24 cellular contexts compared by ENCODE assay signal in genomic region chr6:126527016-126527606, GRCh38.
"Had no signal": no experiment of that assay in that cellular context is flagged by ENCODE, and none has a peak within 500 bp of the region (broad histone marks: within the 10 kb centered on the region; RNA-seq: fewer than 3 reads in every experiment).

No MANE protein-coding gene starts in this region.

- H3K27ac ChIP-seq: adrenal gland, breast epithelium, SK-N-MC had no signal

- H3K27ac Mint-ChIP-seq: activated CD8-positive, alpha-beta T cell treated with anti-CD3 and anti-CD28 coated beads, Interleukin-2, amount 10 ng/mL, durations not matched to agents 7 days and 5 days; activated naive CD8-positive, alpha-beta T cell treated with anti-CD3 and anti-CD28 coated beads, Interleukin-2, amount 10 ng/mL, durations not matched to agents 7 days and 5 days; T-helper 2 cell treated with Interferon-gamma antibody and Interleukin-4, amounts not matched to agents 5 μg/mL and 100 μg/mL, for 36 hours had no signal

- H3K4me3 ChIP-seq: adrenal gland, breast epithelium, SK-N-MC had no signal

- H3K27me3 Mint-ChIP-seq: activated naive CD8-positive, alpha-beta T cell treated with anti-CD3 and anti-CD28 coated beads, Interleukin-2, amount 10 ng/mL, durations not matched to agents 7 days and 5 days had no signal

- H3K27me3 ChIP-seq: adrenal gland, breast epithelium had no signal

- H3K4me1 ChIP-seq: adrenal gland, breast epithelium had no signal

- H3K4me3 Mint-ChIP-seq: activated CD8-positive, alpha-beta T cell treated with anti-CD3 and anti-CD28 coated beads, Interleukin-2, amount 10 ng/mL, durations not matched to agents 7 days and 5 days; activated naive CD8-positive, alpha-beta T cell treated with anti-CD3 and anti-CD28 coated beads, Interleukin-2, amount 10 ng/mL, durations not matched to agents 7 days and 5 days; T-helper 2 cell treated with Interferon-gamma antibody and Interleukin-4, amounts not matched to agents 5 μg/mL and 100 μg/mL, for 36 hours had no signal

- ATAC-seq: activated CD8-positive, alpha-beta T cell treated with anti-CD3 and anti-CD28 coated beads, Interleukin-2, amount 10 ng/mL, durations not matched to agents 7 days and 5 days had no signal

- H3K9me3 Mint-ChIP-seq: activated naive CD8-positive, alpha-beta T cell treated with anti-CD3 and anti-CD28 coated beads, Interleukin-2, amount 10 ng/mL, durations not matched to agents 7 days and 5 days; T-helper 2 cell treated with Interferon-gamma antibody and Interleukin-4, amounts not matched to agents 5 μg/mL and 100 μg/mL, for 36 hours had no signal

- DNase-seq: activated CD4-positive, alpha-beta T cell treated with anti-CD3 and anti-CD28 coated beads for 48 hours; activated CD4-positive, alpha-beta T cell treated with anti-CD3 and anti-CD28 coated beads, Interleukin-2, amount 50 U/mL, for 4 hours; activated CD4-positive, CD25-positive, alpha-beta regulatory T cell treated with anti-CD3 and anti-CD28 coated beads, Interleukin-2, amount 50 U/mL, for 72 hours; activated CD8-positive, alpha-beta memory T cell treated with anti-CD3 and anti-CD28 coated beads, Interleukin-2, amount 50 U/mL, for 48 hours; activated CD8-positive, alpha-beta T cell treated with anti-CD3 and anti-CD28 coated beads, Interleukin-2, amount 10 ng/mL, durations not matched to agents 7 days and 5 days; activated naive CD4-positive, alpha-beta T cell treated with anti-CD3 and anti-CD28 coated beads, Interleukin-2, amount 50 U/mL, for 16 hours; activated naive CD8-positive, alpha-beta T cell treated with anti-CD3 and anti-CD28 coated beads, Interleukin-2, amount 10 ng/mL, durations not matched to agents 7 days and 5 days; activated T-cell treated with anti-CD3 and anti-CD28 coated beads, Interleukin-2, amount 50 U/mL, for 1 hour; adrenal gland; anterior cingulate cortex; central memory CD4-positive, alpha-beta T cell; Kasumi-1; KBM-7; NCI-H1105 treated with DMSO at 0.1 percent for 48 hours; NCI-H1436 treated with DMSO at 0.1 percent for 48 hours; NCI-H187; NCI-H2081; NCI-H510A treated with DMSO at 0.1 percent for 48 hours; SHP77 treated with DMSO at 0.1 percent for 48 hours; SW 1271 had no signal

- H3K4me1 Mint-ChIP-seq: activated naive CD8-positive, alpha-beta T cell treated with anti-CD3 and anti-CD28 coated beads, Interleukin-2, amount 10 ng/mL, durations not matched to agents 7 days and 5 days had no signal

- H3K36me3 Mint-ChIP-seq: activated naive CD8-positive, alpha-beta T cell treated with anti-CD3 and anti-CD28 coated beads, Interleukin-2, amount 10 ng/mL, durations not matched to agents 7 days and 5 days had no signal

- H3K36me3 ChIP-seq: adrenal gland, breast epithelium had no signal

- H3K9me3 ChIP-seq: adrenal gland, breast epithelium had no signal

- FAIRE-seq: RCC 7860 had no signal
